Comparison of ENCODE assay signal across 16 cellular contexts in the genomic region with DNA sequence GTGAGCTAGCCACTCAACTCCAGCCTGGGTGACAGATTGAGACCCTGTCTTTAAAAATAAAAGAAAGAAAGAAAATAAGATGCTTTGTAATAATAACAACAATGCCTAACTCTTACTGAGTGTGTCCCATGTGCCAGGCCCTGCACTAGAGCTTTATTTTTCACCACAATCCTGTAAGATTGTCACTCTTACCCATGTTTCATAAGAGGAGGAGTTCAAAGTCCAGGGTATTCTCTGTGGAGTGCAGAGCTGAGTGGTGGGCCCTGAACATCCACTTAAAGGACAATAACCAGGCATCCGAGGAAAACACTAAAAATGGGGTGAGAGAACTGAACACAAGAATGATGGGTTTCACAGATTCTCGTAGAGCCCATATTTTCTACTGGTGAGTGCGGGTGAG. TPM values are rescaled to one million over a fixed set of nuclear protein-coding genes. Genes with fewer than 3 reads are reported as not detected.
DNase-seq lines count a peak whose midpoint lies in the region; ATAC-seq and TF ChIP-seq lines count a peak whose summit lies in the region.
"Had no signal": no experiment of that assay in that cellular context is flagged by ENCODE, and none has a peak within 500 bp of the region (broad histone marks: within the 10 kb centered on the region; RNA-seq: fewer than 3 reads in every experiment).

No MANE protein-coding gene starts in this region.

- H3F3A ChIP-seq in PC-3 (ENCODE audit: low read length, unreplicated experiment), result no peaks in the 10 kb centered on the region

- H4K20me1 ChIP-seq in PC-3 (ENCODE audit: low read length) (no peaks in the 10 kb centered on the region), hepatocyte (ENCODE audit: insufficient read depth, poor library complexity, severe bottlenecking) (no peaks in the 10 kb centered on the region)

- H3K4me2 ChIP-seq in PC-3 (ENCODE audit: low read length) (peak overlapping the region; percentile 76; the same call in 1 of the 2 replicates), hepatocyte (peak overlapping the region; percentile 80)

- H3K36me3 ChIP-seq in PC-3 (ENCODE audit: low read depth, low read length) (no peaks in the 10 kb centered on the region), hepatocyte (replicated peaks; ENCODE audit: insufficient read depth, low read depth) (no peaks in the 10 kb centered on the region), skeletal muscle tissue (ENCODE audit: control insufficient read depth in 3 of 3, insufficient read depth in 3 of 3, low read length in 3 of 3) (no peaks in the 10 kb centered on the region)
- H3K36me3 ChIP-seq: BE2C, brain microvascular endothelial cell had no signal

- DNase-seq in PC-3 (no peak), hepatocyte (ENCODE audit: low spot score) (no peak), SW 1271 (lab: John Stamatoyannopoulos, UW) (no peak), retina (no peak)
- DNase-seq: activated CD8-positive, alpha-beta memory T cell treated with anti-CD3 and anti-CD28 coated beads, Interleukin-2, amount 50 U/mL, for 48 hours; activated naive CD4-positive, alpha-beta T cell treated with anti-CD3 and anti-CD28 coated beads, Interleukin-2, amount 10 ng/mL, durations not matched to agents 7 days and 5 days; BE2C; brain microvascular endothelial cell; DMS153; effector CD4-positive, alpha-beta T cell; foreskin keratinocyte; occipital lobe; T-helper 17 cell had no signal

- H3K9me2 ChIP-seq in PC-3 (replicated peaks; ENCODE audit: low read length) (no peaks in the 10 kb centered on the region), hepatocyte (replicated peaks; ENCODE audit: insufficient read depth) (no peaks in the 10 kb centered on the region)

- TF ChIP-seq CTCF in PC-3 (conservative IDR thresholded peaks at IDR 0.05; ENCODE audit: low read depth, low read length) (no peak), hepatocyte (IDR thresholded peaks at IDR 0.05; ENCODE audit: poor library complexity) (no peak)

- H3K9ac ChIP-seq in PC-3 (ENCODE audit: low read length) (no peak overlapping the region), skeletal muscle tissue (ENCODE audit: low read depth in 1 of 3, low read length in 3 of 3) (peak overlapping the region in 2 of 3 donors; percentile 24 to 73)

- BruUV-seq in PC-3 (replicated peaks; lab: Mats Ljungman, UMichigan), result no TSS peak

- ATAC-seq in PC-3 (no peak), HG02571 (IDR thresholded peaks at IDR 0.05; ENCODE audit: unreplicated experiment) (no peak)
- ATAC-seq: activated CD4-positive, CD25-positive, alpha-beta regulatory T cell treated with anti-CD3 and anti-CD28 coated beads, Interleukin-2, amount 50 U/mL, for 24 hours; T-helper 17 cell had no signal

- H3K4me3 ChIP-seq in PC-3 (ENCODE audit: low read length) (no peak overlapping the region), hepatocyte (no peak overlapping the region), skeletal muscle tissue (ENCODE audit: low read length in 3 of 3) (no peak overlapping the region)

- H3K27ac ChIP-seq in PC-3 (ENCODE audit: low read length), result no peak overlapping the region
- peak overlapping the region; percentile 95 for H3K27ac ChIP-seq in hepatocyte
- H3K27ac ChIP-seq in skeletal muscle tissue (ENCODE audit: low read depth, low read length), result peak overlapping the region; percentile 80
- H3K27ac ChIP-seq: brain microvascular endothelial cell, foreskin keratinocyte had no signal

- intact Hi-C loops in PC-3 (cut with micrococcal nuclease), result no loop called here

- H3K27me3 ChIP-seq in PC-3 (ENCODE audit: low read length) (no peaks in the 10 kb centered on the region), hepatocyte (no peaks in the 10 kb centered on the region), skeletal muscle tissue (ENCODE audit: control insufficient read depth in 3 of 3, insufficient read depth in 3 of 3, low read length in 3 of 3) (no peaks in the 10 kb centered on the region)
- H3K27me3 ChIP-seq: BE2C, brain microvascular endothelial cell, foreskin keratinocyte had no signal

- POLR2A ChIA-PET in PC-3 (lab: Charles Lee; ENCODE audit: unreplicated experiment), result no interaction called here

- CTCF ChIA-PET in PC-3 (lab: Charles Lee), result no interaction called here

- H2AFZ ChIP-seq in PC-3 (ENCODE audit: low read length) (no peak overlapping the region), hepatocyte (peak overlapping the region; percentile 87)

- no peaks in the 10 kb centered on the region for H3K9me3 ChIP-seq in PC-3 (ENCODE audit: low read length)
- H3K9me3 ChIP-seq in hepatocyte (ENCODE audit: low read depth), result no peaks in the 10 kb centered on the region
- no peaks in the 10 kb centered on the region for H3K9me3 ChIP-seq in skeletal muscle tissue (ENCODE audit: control insufficient read depth in 3 of 3, low read length in 3 of 3)
- H3K9me3 ChIP-seq: BE2C had no signal

- H3K4me1 ChIP-seq in PC-3 (ENCODE audit: insufficient read depth, low read length), result peaks cover 19% of the 10 kb centered on the region
- peaks cover 22% of the 10 kb centered on the region for H3K4me1 ChIP-seq in hepatocyte (ENCODE audit: insufficient read depth)
- peaks cover 44 to 61% (median 50%) of the 10 kb centered on the region in 3 donors for H3K4me1 ChIP-seq in skeletal muscle tissue (ENCODE audit: control insufficient read depth in 3 of 3, insufficient read depth in 3 of 3, low read length in 3 of 3)
- H3K4me1 ChIP-seq: BE2C, foreskin keratinocyte had no signal

- WGBS in hepatocyte (ENCODE audit: low lambda C conversion rate, missing lambda C conversion rate), result 90% methylated on average over 3 of the region's 3 CpGs

- H3K79me2 ChIP-seq in PC-3 (ENCODE audit: low read length), result no peaks in the 10 kb centered on the region
- H3K79me2 ChIP-seq in hepatocyte, result peaks cover 20% of the 10 kb centered on the region

RNA-seq across cellular contexts. Expression of a gene that starts 0.9 kb away (rescaled TPM):
- total RNA-seq in PC-3 (2014; rRNA removed) (8.7 and 10.5 TPM in 2 replicates), hepatocyte (8.7 and 14.8 TPM in 2 replicates), skeletal muscle tissue (0.52 TPM)
- 21.1 and 23.7 TPM in 2 replicates for polyA plus RNA-seq in hepatocyte
- total RNA-seq: occipital lobe, T-helper 17 cell had no signal

RNA-seq across cellular contexts. Expression of a gene that starts 5.3 kb away (rescaled TPM):
- total RNA-seq in PC-3 (2014; rRNA removed) (not detected in 2 replicates), hepatocyte (not detected in 2 replicates), skeletal muscle tissue (16.7 TPM)
- polyA plus RNA-seq in hepatocyte, result 0.19 and 0.29 TPM in 2 replicates
- total RNA-seq: foreskin keratinocyte, T-helper 17 cell had no signal

RNA-seq across cellular contexts. Expression of a gene that starts 6.2 kb away (rescaled TPM):
- total RNA-seq in PC-3 (2014; rRNA removed) (not detected in 2 replicates), hepatocyte (15.7 and 20.5 TPM in 2 replicates), skeletal muscle tissue (37.6 TPM)
- 64.8 and 123 TPM in 2 replicates for polyA plus RNA-seq in hepatocyte
- total RNA-seq: T-helper 17 cell had no signal

RNA-seq across cellular contexts. Expression of a gene that starts 19.4 kb away (rescaled TPM):
- 6.8 and 10.8 TPM in 2 replicates for total RNA-seq in PC-3 (2014; rRNA removed)
- total RNA-seq in hepatocyte, result 14.7 and 18.4 TPM in 2 replicates
- polyA plus RNA-seq in hepatocyte, result 5.2 and 8.2 TPM in 2 replicates
- total RNA-seq in skeletal muscle tissue, result 23.0 TPM

RNA-seq across cellular contexts. Expression of a gene that starts 38.4 kb away (rescaled TPM):
- 26.0 and 27.4 TPM in 2 replicates for total RNA-seq in PC-3 (2014; rRNA removed)
- 21.1 and 24.6 TPM in 2 replicates for total RNA-seq in hepatocyte
- 19.9 and 21.8 TPM in 2 replicates for polyA plus RNA-seq in hepatocyte
- total RNA-seq in skeletal muscle tissue, result 6.8 TPM

Comparison
In these comparisons a context has a peak if more than half of its experiments do, and no peak if none do; other contexts are left out.
1. RNA of a gene that starts 5.3 kb away (total RNA-seq): 16.7 TPM in skeletal muscle tissue (single experiment); not detected in PC-3 and not detected in hepatocyte; every median in the first group is over 10 times any median in the second.
2. RNA of a gene that starts 6.2 kb away (total RNA-seq): 37.6 TPM in skeletal muscle tissue (single experiment) and 15.7 to 20.5 TPM in hepatocyte; not detected in PC-3; every median in the first group is over 10 times any median in the second.